In genomic region chr6:82067021-82067420, GRCh38 we compare ENCODE assay signal across 9 cellular contexts.
A peak's percentile ranks its signal among the peaks of the same experiment; 100 is the strongest.
DNase-seq lines count a peak whose midpoint lies in the region; ATAC-seq and TF ChIP-seq lines count a peak whose summit lies in the region.
"Had no signal": no experiment of that assay in that cellular context is flagged by ENCODE, and none has a peak within 500 bp of the region (broad histone marks: within the 10 kb centered on the region; RNA-seq: fewer than 3 reads in every experiment).

No MANE protein-coding gene starts in this region.

- no peak for TF ChIP-seq CTCF in IMR-90 (conservative IDR thresholded peaks at IDR 0.05; ENCODE audit: low read depth, low read length)
- TF ChIP-seq CTCF in GM23338 (conservative IDR thresholded peaks at IDR 0.05; ENCODE audit: low read depth in 2 of 2): no peak

- H3K4me2 ChIP-seq in IMR-90 (ENCODE audit: low read depth, low read length): no peak overlapping the region
- no peak overlapping the region for H3K4me2 ChIP-seq in GM23338

- H3K27ac ChIP-seq in IMR-90 (ENCODE audit: insufficient read depth, low read length) (no peak overlapping the region), GM23338 (ENCODE audit: low read depth) (no peak overlapping the region)
- H3K27ac ChIP-seq: uterus had no signal

- no peak overlapping the region for H3K23ac ChIP-seq in IMR-90 (ENCODE audit: low read depth, low read length)

- H3K4me3 ChIP-seq in IMR-90 (ENCODE audit: insufficient read depth, low read depth, low read length) (no peak overlapping the region), GM23338 (no peak overlapping the region), HAP-1 (no peak overlapping the region)
- H3K4me3 ChIP-seq: uterus had no signal

- no peaks in the 10 kb centered on the region; the same call in 1 of the 2 replicates for H3K9me1 ChIP-seq in IMR-90 (ENCODE audit: insufficient read depth, low read length)

- H2BK120ac ChIP-seq in IMR-90 (ENCODE audit: low read depth, low read length): no peak overlapping the region

- H3K18ac ChIP-seq in IMR-90 (ENCODE audit: low read depth, low read length): no peak overlapping the region

- H2AFZ ChIP-seq in IMR-90 (replicated peaks; ENCODE audit: low read length, poor library complexity): no peak overlapping the region
- no peak overlapping the region for H2AFZ ChIP-seq in GM23338

- H3K27me3 ChIP-seq in IMR-90 (ENCODE audit: control insufficient read depth, insufficient read depth, low read length) (no peaks in the 10 kb centered on the region), GM23338 (ENCODE audit: insufficient read depth) (no peaks in the 10 kb centered on the region), HAP-1 (ENCODE audit: low read depth) (no peaks in the 10 kb centered on the region)
- H3K27me3 ChIP-seq: uterus had no signal

- no TSS peak for BruUV-seq in IMR-90 (replicated peaks; lab: Mats Ljungman, UMichigan)

- no peaks in the 10 kb centered on the region for H3K36me3 Mint-ChIP-seq in GM23338 (ENCODE audit: low read depth)

- POLR2A ChIA-PET in IMR-90 (lab: Charles Lee; ENCODE audit: unreplicated experiment): no interaction called here

- H3K9me3 Mint-ChIP-seq in GM23338: no peaks in the 10 kb centered on the region

- in situ Hi-C loops in IMR-90 (cut with MboI; ENCODE audit: low sequenced_read_pairs) (no loop called here), HAP-1 (cut with MboI; ENCODE audit: low sequenced_read_pairs) (no loop called here)

- H3K4me1 ChIP-seq in IMR-90 (ENCODE audit: control insufficient read depth, insufficient read depth, low read length): peaks cover 2% of the 10 kb centered on the region; the same call in 1 of the 2 replicates
- H3K4me1 ChIP-seq in GM23338 (ENCODE audit: insufficient read depth): no peaks in the 10 kb centered on the region
- no peaks in the 10 kb centered on the region for H3K4me1 ChIP-seq in HAP-1
- H3K4me1 ChIP-seq: uterus had no signal

- H3K36me3 ChIP-seq in IMR-90 (ENCODE audit: control insufficient read depth, insufficient read depth, low read length) (no peaks in the 10 kb centered on the region), GM23338 (ENCODE audit: insufficient read depth) (no peaks in the 10 kb centered on the region), HAP-1 (replicated peaks) (no peaks in the 10 kb centered on the region)
- H3K36me3 ChIP-seq: uterus had no signal

- intact Hi-C loops in IMR-90 (cut with micrococcal nuclease): no loop called here

- no peaks in the 10 kb centered on the region for H3F3A ChIP-seq in GM23338 (replicated peaks; ENCODE audit: low read depth)

- H3K79me1 ChIP-seq in IMR-90 (ENCODE audit: low read depth in 1 of 2, low read length in 2 of 2): no peaks in the 10 kb centered on the region

- TF ChIP-seq RAD21 in IMR-90 (IDR thresholded peaks at IDR 0.05; ENCODE audit: low read length): no peak

- no peak overlapping the region for H3K9ac ChIP-seq in IMR-90 (ENCODE audit: low read depth, low read length)

- no peak overlapping the region for H2BK15ac ChIP-seq in IMR-90 (ENCODE audit: low read depth, low read length)

- no peak overlapping the region for H3K27ac Mint-ChIP-seq in GM23338

- ATAC-seq in GM18907 (IDR thresholded peaks at IDR 0.05; ENCODE audit: unreplicated experiment) (peak; percentile 98), HG02610 (IDR thresholded peaks at IDR 0.05; ENCODE audit: unreplicated experiment) (peak; percentile 100), IMR-90 (ENCODE audit: low read depth) (no peak), GM23338 (no peak), SK-N-SH treated with all-trans-retinoic acid at 6 μM for 48 hours (no peak)

- H3K4me3 Mint-ChIP-seq in GM23338: no peak overlapping the region

- H3K79me2 ChIP-seq in GM23338 (replicated peaks; ENCODE audit: insufficient read depth): no peaks in the 10 kb centered on the region

- no CpG with 5 or more reads among the region's 4 CpGs for whole genome bisulfite sequencing in IMR-90 (ENCODE audit: extremely low coverage in 2 of 2, insufficient read length in 1 of 2), 2 experiments

- DNase-seq in IMR-90: peak; percentile 3
- DNase-seq in lung microvascular endothelial cell (ENCODE audit: low read depth in 2 of 2): peak; percentile 5 to 76
- DNase-seq in GM23338 (ENCODE audit: low spot score): no peak
- DNase-seq in HAP-1 (ENCODE audit: low spot score in 2 of 2): no peak
- no peak for DNase-seq in COLO668 (lab: John Stamatoyannopoulos, UW; ENCODE audit: unreplicated experiment)
- DNase-seq: uterus had no signal

- H4K20me1 ChIP-seq in IMR-90 (ENCODE audit: insufficient read depth, low read length) (no peaks in the 10 kb centered on the region), GM23338 (replicated peaks; ENCODE audit: insufficient read depth) (no peaks in the 10 kb centered on the region)

- no peak for TF ChIP-seq POLR2A in IMR-90 (IDR thresholded peaks at IDR 0.05; ENCODE audit: low read depth, low read length)

- dilution Hi-C loops in IMR-90 (cut with HindIII; ENCODE audit: low sequenced_read_pairs, unreplicated experiment): no loop called here

- H4K8ac ChIP-seq in IMR-90 (ENCODE audit: low read depth in 2 of 2, low read length in 2 of 2): peak overlapping the region in 1 of 2 experiments; percentile 49; a peak in 1 of 4 replicates

- no peak overlapping the region for H4K5ac ChIP-seq in IMR-90 (ENCODE audit: low read depth, low read length)

- peaks cover 8% of the 10 kb centered on the region; the same call in 1 of the 2 replicates for H3K9me2 ChIP-seq in GM23338 (ENCODE audit: insufficient read depth)

- H2BK20ac ChIP-seq in IMR-90 (ENCODE audit: low read depth, low read length): 0 out of 2 replicates have a peak overlapping the region, but pooled peaks have one; percentile 18

- no peaks in the 10 kb centered on the region for H3K27me3 Mint-ChIP-seq in GM23338 (ENCODE audit: insufficient read depth, low read depth, poor library complexity)

- H3K14ac ChIP-seq in IMR-90 (replicated peaks; ENCODE audit: low read depth, low read length): no peak overlapping the region

- no peak overlapping the region for H2AK9ac ChIP-seq in IMR-90 (replicated peaks; ENCODE audit: low read depth, low read length, poor library complexity)

- no peak overlapping the region for H3K4ac ChIP-seq in IMR-90 (ENCODE audit: low read depth, low read length)

- no peak overlapping the region for H2AK5ac ChIP-seq in IMR-90 (ENCODE audit: low read depth, low read length)

- H3K9me3 ChIP-seq in IMR-90 (ENCODE audit: control insufficient read depth, insufficient read depth, low read length): no peaks in the 10 kb centered on the region
- no peaks in the 10 kb centered on the region for H3K9me3 ChIP-seq in HAP-1
- H3K9me3 ChIP-seq: uterus had no signal

- H3K4me1 Mint-ChIP-seq in GM23338: no peaks in the 10 kb centered on the region

- no peak overlapping the region for H4K91ac ChIP-seq in IMR-90 (ENCODE audit: insufficient read depth, low read depth, low read length)

- CTCF ChIA-PET in IMR-90 (lab: Yijun Ruan, JAX): interaction anchor here (0.7 kb wide), 1 partner anchor 43 kb away, joined by 3 read pairs; no protein-coding TSS in a partner anchor

- peak overlapping the region; percentile 19 for H2BK5ac ChIP-seq in IMR-90 (ENCODE audit: low read depth, low read length, poor library complexity, severe bottlenecking)

- no peak overlapping the region for H3K56ac ChIP-seq in IMR-90 (ENCODE audit: extremely low read depth, insufficient read depth, low read length)

TF ChIP-seq in IMR-90, 13 proteins besides CTCF, POLR2A, EP300 and RAD21:
- no peak for TF ChIP-seq RCOR1 (IDR thresholded peaks at IDR 0.05; ENCODE audit: insufficient replicate concordance, low read length)

TF ChIP-seq in GM23338, 12 proteins besides CTCF, POLR2A, EP300 and RAD21 (continues in another document):
- TF ChIP-seq STAT1 (IDR thresholded peaks at IDR 0.05; ENCODE audit: unreplicated experiment): no peak
- no peak for TF ChIP-seq ZNF331 (CRISPR knock-in tag; IDR thresholded peaks at IDR 0.05; ENCODE audit: low read depth)

TF ChIP-seq in SK-N-SH treated with all-trans-retinoic acid at 6 μM for 48 hours, 23 proteins besides CTCF, POLR2A, EP300 and RAD21 (continues in another document):
- TF ChIP-seq OSR1 (CRISPR knock-in tag; IDR thresholded peaks at IDR 0.05) (no peak), CSDC2 (CRISPR knock-in tag; IDR thresholded peaks at IDR 0.05) (no peak), TOX (CRISPR knock-in tag; IDR thresholded peaks at IDR 0.05; ENCODE audit: borderline replicate concordance) (no peak), ZNF8 (CRISPR knock-in tag; IDR thresholded peaks at IDR 0.05) (no peak), ARNTL (CRISPR knock-in tag; IDR thresholded peaks at IDR 0.05; ENCODE audit: borderline replicate concordance, low read depth) (no peak), ZNF70 (CRISPR knock-in tag; IDR thresholded peaks at IDR 0.05) (no peak), TCF4 (CRISPR knock-in tag; IDR thresholded peaks at IDR 0.05; ENCODE audit: borderline replicate concordance) (no peak), POU6F1 (CRISPR knock-in tag; IDR thresholded peaks at IDR 0.05; ENCODE audit: borderline replicate concordance, low read depth) (no peak), ISL1 (CRISPR knock-in tag; IDR thresholded peaks at IDR 0.05) (no peak), CSRNP3 (CRISPR knock-in tag; IDR thresholded peaks at IDR 0.05) (no peak), ZNF565 (CRISPR knock-in tag; conservative IDR thresholded peaks at IDR 0.05; ENCODE audit: low read depth) (no peak), ZFP30 (CRISPR knock-in tag; IDR thresholded peaks at IDR 0.05) (no peak)

Comparison
In these comparisons a context has a peak if more than half of its experiments do, and no peak if none do; other contexts are left out.
1. ATAC-seq: peak in GM18907 (single experiment) and HG02610 (single experiment); none in IMR-90 (single experiment), GM23338 (single experiment) and SK-N-SH treated with all-trans-retinoic acid at 6 μM for 48 hours (single experiment).
2. DNase-seq: peak in IMR-90 (single experiment) and lung microvascular endothelial cell (2 of 2); none in GM23338 (single experiment), HAP-1 (0 of 2) and COLO668 (single experiment).